23 cellular contexts compared by ENCODE assay signal in the genomic region with DNA sequence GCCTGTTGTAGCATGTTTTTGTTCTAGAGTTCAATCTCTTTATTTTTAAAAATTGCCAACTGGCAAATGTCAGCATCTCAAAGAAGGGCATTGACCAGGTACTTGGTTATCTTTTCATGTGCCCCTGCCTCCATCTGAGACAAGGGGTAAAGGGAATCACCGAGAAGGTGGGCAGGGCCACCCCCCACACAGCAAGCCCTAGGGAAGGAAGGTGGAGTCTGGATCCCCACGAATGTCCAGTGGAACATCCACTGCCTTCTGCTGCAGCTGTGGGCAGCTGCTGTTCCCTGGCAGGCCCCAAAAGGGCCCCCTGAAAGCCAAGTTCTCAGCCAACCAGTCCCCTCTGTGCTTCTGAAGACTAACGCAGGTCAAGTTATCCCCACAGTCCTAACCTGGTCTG.
A peak's percentile ranks its signal among the peaks of the same experiment; 100 is the strongest.
DNase-seq lines count a peak whose midpoint lies in the region; ATAC-seq and TF ChIP-seq lines count a peak whose summit lies in the region.
"Had no signal": no experiment of that assay in that cellular context is flagged by ENCODE, and none has a peak within 500 bp of the region (broad histone marks: within the 10 kb centered on the region; RNA-seq: fewer than 3 reads in every experiment).

No MANE protein-coding gene starts in this region.

- WGBS in esophagus muscularis mucosa = 90% methylated on average over 3 of the region's 3 CpGs

- TF ChIP-seq POLR2A in esophagus muscularis mucosa (IDR thresholded peaks at IDR 0.05; ENCODE audit: low read depth) = no peak

- H3K4me1 Mint-ChIP-seq in osteocyte (ENCODE audit: unreplicated experiment) = no peaks in the 10 kb centered on the region
- H3K4me1 Mint-ChIP-seq: CD4-positive, alpha-beta memory T cell; CD4-positive, CD25-positive, alpha-beta regulatory T cell; CD8-positive, alpha-beta memory T cell had no signal

- no peak for TF ChIP-seq CTCF in esophagus muscularis mucosa (IDR thresholded peaks at IDR 0.05)
- no peak for TF ChIP-seq CTCF in osteocyte (IDR thresholded peaks at IDR 0.05)

- H3K27ac Mint-ChIP-seq in osteocyte (ENCODE audit: unreplicated experiment) = no peak overlapping the region
- H3K27ac Mint-ChIP-seq: CD4-positive, alpha-beta memory T cell; CD4-positive, CD25-positive, alpha-beta regulatory T cell; CD8-positive, alpha-beta memory T cell had no signal

- H3K4me3 Mint-ChIP-seq in osteocyte (ENCODE audit: unreplicated experiment) = no peak overlapping the region
- H3K4me3 Mint-ChIP-seq: CD14-positive monocyte; CD4-positive, alpha-beta memory T cell; CD4-positive, CD25-positive, alpha-beta regulatory T cell; CD8-positive, alpha-beta memory T cell had no signal

- no peak for ATAC-seq in HG03342 (IDR thresholded peaks at IDR 0.05; ENCODE audit: unreplicated experiment)
- no peak for ATAC-seq in GM21825 (IDR thresholded peaks at IDR 0.05; ENCODE audit: unreplicated experiment)
- ATAC-seq: GM12878 had no signal

- DNase-seq in esophagus muscularis mucosa (ENCODE audit: extremely low spot score) = peak; percentile 60
- peak; percentile 51 for DNase-seq in osteocyte (ENCODE audit: extremely low spot score, unreplicated experiment)
- no peak for DNase-seq in NK-92 treated with Interleukin-12 subunit alpha and Interleukin-12 subunit beta, amount 100 ng/mL, for 24 hours (lab: John Stamatoyannopoulos, UW)
- DNase-seq: 8988T; ACHN; BE2C; C1 segment of cervical spinal cord; CD4-positive, alpha-beta memory T cell; CD4-positive, CD25-positive, alpha-beta regulatory T cell; CD8-positive, alpha-beta memory T cell; COR-L47; DMS 273 treated with DMSO at 0.1 percent for 48 hours; DMS153; DMS53; DMS79; DND-41; EL; GDM1 had no signal

- H3K36me3 Mint-ChIP-seq in osteocyte (ENCODE audit: unreplicated experiment) = no peaks in the 10 kb centered on the region
- H3K36me3 Mint-ChIP-seq: CD4-positive, alpha-beta memory T cell; CD4-positive, CD25-positive, alpha-beta regulatory T cell; CD8-positive, alpha-beta memory T cell had no signal

- H3K9me3 ChIP-seq in esophagus muscularis mucosa = no peaks in the 10 kb centered on the region
- H3K9me3 ChIP-seq: BE2C, BLaER1 had no signal

- no peak for TF ChIP-seq EP300 in esophagus muscularis mucosa (IDR thresholded peaks at IDR 0.05)

- no peaks in the 10 kb centered on the region for H3K36me3 ChIP-seq in esophagus muscularis mucosa
- H3K36me3 ChIP-seq: BE2C, BLaER1 had no signal

- H3K4me1 ChIP-seq in esophagus muscularis mucosa = no peaks in the 10 kb centered on the region
- H3K4me1 ChIP-seq: BE2C had no signal

- intact Hi-C loops in esophagus muscularis mucosa (cut with DNase I) = no loop called here

- no peaks in the 10 kb centered on the region for H3K27me3 ChIP-seq in esophagus muscularis mucosa
- H3K27me3 ChIP-seq: BE2C, BLaER1 had no signal

- H3K4me3 ChIP-seq in esophagus muscularis mucosa = no peak overlapping the region
- H3K4me3 ChIP-seq: BLaER1, GM12878 had no signal

- H3K27ac ChIP-seq in esophagus muscularis mucosa (replicated peaks in 1 of 4) = no peak overlapping the region
- H3K27ac ChIP-seq: BLaER1 had no signal

- H3K9me3 Mint-ChIP-seq in osteocyte (ENCODE audit: unreplicated experiment) = no peaks in the 10 kb centered on the region

- H3K27me3 Mint-ChIP-seq in osteocyte (ENCODE audit: unreplicated experiment) = peaks cover 14% of the 10 kb centered on the region
